ENCODE assay signal across 8 cellular contexts in the genomic region with DNA sequence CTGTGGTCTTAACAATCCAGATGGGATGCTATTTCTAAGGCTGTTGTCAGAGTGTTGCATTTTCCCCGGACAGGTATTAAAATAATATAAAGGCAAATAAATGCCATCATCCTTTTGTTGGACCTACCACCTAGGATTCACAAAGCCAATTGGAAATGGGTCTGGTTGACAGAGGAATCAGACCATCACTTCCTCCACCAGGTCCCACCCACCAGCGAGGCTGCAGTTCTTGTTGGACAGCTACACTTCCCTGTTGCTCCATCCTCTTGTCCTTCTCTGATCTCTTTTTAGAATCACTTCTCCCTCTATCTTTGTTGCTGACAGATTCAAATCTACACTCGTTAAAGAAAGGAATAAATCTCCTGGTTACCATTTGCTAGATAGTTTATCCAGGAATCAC. TPM values are rescaled to one million over a fixed set of nuclear protein-coding genes. Genes with fewer than 3 reads are reported as not detected.
A peak's percentile ranks its signal among the peaks of the same experiment; 100 is the strongest.
DNase-seq lines count a peak whose midpoint lies in the region; ATAC-seq, FAIRE-seq and TF ChIP-seq lines count a peak whose summit lies in the region.

No MANE protein-coding gene starts in this region.

- H3K36me3 ChIP-seq in ectodermal cell (ENCODE audit: control insufficient read depth, insufficient read depth, low read length) (no peaks in the 10 kb centered on the region), tibial nerve (no peaks in the 10 kb centered on the region)

- H3K4me1 Mint-ChIP-seq in activated CD8-positive, alpha-beta memory T cell treated with anti-CD3 and anti-CD28 coated beads, Interleukin-2, amount 10 ng/mL, durations not matched to agents 7 days and 5 days: peaks cover 58% of the 10 kb centered on the region

- H3K36me3 Mint-ChIP-seq in activated CD8-positive, alpha-beta memory T cell treated with anti-CD3 and anti-CD28 coated beads, Interleukin-2, amount 10 ng/mL, durations not matched to agents 7 days and 5 days: peaks cover 8% of the 10 kb centered on the region

- ATAC-seq in activated CD8-positive, alpha-beta memory T cell treated with anti-CD3 and anti-CD28 coated beads, Interleukin-2, amount 10 ng/mL, durations not matched to agents 7 days and 5 days: no peak
- no peak for ATAC-seq in HG03045 (IDR thresholded peaks at IDR 0.05; ENCODE audit: unreplicated experiment)

- H3K9me3 ChIP-seq in ectodermal cell (ENCODE audit: control insufficient read depth, low read length) (no peaks in the 10 kb centered on the region), tibial nerve (no peaks in the 10 kb centered on the region)

- peaks cover 32% of the 10 kb centered on the region for H3K4me1 ChIP-seq in ectodermal cell (ENCODE audit: control insufficient read depth, insufficient read depth, low read length)
- peaks cover 0 to 23% (median 12%) of the 10 kb centered on the region in 4 donors for H3K4me1 ChIP-seq in tibial nerve

- no peak for FAIRE-seq in RCC 7860 (lab: Jason Lieb, UNC)

- H3K4me3 ChIP-seq in ectodermal cell (ENCODE audit: insufficient read depth, low read depth, low read length) (peak overlapping the region; percentile 60), tibial nerve (no peak overlapping the region)

- no peaks in the 10 kb centered on the region for H3K9me3 Mint-ChIP-seq in activated CD8-positive, alpha-beta memory T cell treated with anti-CD3 and anti-CD28 coated beads, Interleukin-2, amount 10 ng/mL, durations not matched to agents 7 days and 5 days (ENCODE audit: low read depth)

- H3K27me3 ChIP-seq in ectodermal cell (ENCODE audit: control insufficient read depth, insufficient read depth, low read length, poor library complexity, severe bottlenecking): no peaks in the 10 kb centered on the region
- H3K27me3 ChIP-seq in tibial nerve: no peaks in the 10 kb centered on the region

- peak overlapping the region; percentile 58 for H3K27ac Mint-ChIP-seq in activated CD8-positive, alpha-beta memory T cell treated with anti-CD3 and anti-CD28 coated beads, Interleukin-2, amount 10 ng/mL, durations not matched to agents 7 days and 5 days

- no peaks in the 10 kb centered on the region for H3K27me3 Mint-ChIP-seq in activated CD8-positive, alpha-beta memory T cell treated with anti-CD3 and anti-CD28 coated beads, Interleukin-2, amount 10 ng/mL, durations not matched to agents 7 days and 5 days

- H3K4me3 Mint-ChIP-seq in activated CD8-positive, alpha-beta memory T cell treated with anti-CD3 and anti-CD28 coated beads, Interleukin-2, amount 10 ng/mL, durations not matched to agents 7 days and 5 days: peak overlapping the region; percentile 87

- WGBS in ectodermal cell, 2 experiments: 43 to 60% methylated on average over 2 to 3 of the region's 3 CpGs
- WGBS in tibial nerve, 2 donors: 60 to 76% methylated on average over 3 of the region's 3 CpGs

- no peak for TF ChIP-seq EP300 in tibial nerve (IDR thresholded peaks at IDR 0.05)

- H3K27ac ChIP-seq in ectodermal cell (ENCODE audit: insufficient read depth, low read depth, low read length, poor library complexity, severe bottlenecking): peak overlapping the region; percentile 91
- H3K27ac ChIP-seq in tibial nerve: no peak overlapping the region

- no peak for TF ChIP-seq CTCF in tibial nerve (IDR thresholded peaks at IDR 0.05)

- CTCF ChIA-PET in activated CD8-positive, alpha-beta memory T cell treated with anti-CD3 and anti-CD28 coated beads, Interleukin-2, amount 10 ng/mL, durations not matched to agents 7 days and 5 days (lab: Charles Lee): interaction anchor here (1.0 to 4.6 kb wide), 4 partner anchors 9 to 50 kb away, joined by 3 to 28 read pairs (median 4); partner anchors contain the start of gene XRCC5

- DNase-seq in activated CD8-positive, alpha-beta memory T cell treated with anti-CD3 and anti-CD28 coated beads, Interleukin-2, amount 10 ng/mL, durations not matched to agents 7 days and 5 days: no peak
- no peak for DNase-seq in activated CD8-positive, alpha-beta memory T cell treated with anti-CD3 and anti-CD28 coated beads, Interleukin-2, amount 50 U/mL, for 4 hours
- DNase-seq in NCI-H748 (lab: John Stamatoyannopoulos, UW; ENCODE audit: unreplicated experiment) (peak; percentile 66), retina (peak; percentile 62), tibial nerve (ENCODE audit: low spot score in 2 of 2) (no peak), RCC 7860 (ENCODE audit: low spot score) (no peak)

- TF ChIP-seq POLR2A in tibial nerve (IDR thresholded peaks at IDR 0.05): no peak

RNA-seq across cellular contexts. Expression of gene TMEM169, which starts 1.1 kb away (rescaled TPM):
- 1 to 10 TPM in 1 of 2 experiments, under 1 TPM in 1; 0.75 to 1.1 TPM for total RNA-seq in activated CD8-positive, alpha-beta memory T cell treated with anti-CD3 and anti-CD28 coated beads, Interleukin-2, amount 10 ng/mL, durations not matched to agents 7 days and 5 days
- polyA plus RNA-seq in ectodermal cell (2013, experiment 1 of 4): 25.3 TPM
- polyA plus RNA-seq in ectodermal cell (2013, experiment 2 of 4): 28.3 TPM
- polyA plus RNA-seq in ectodermal cell (2013, experiment 3 of 4): 21.9 TPM
- 20.3 TPM for polyA plus RNA-seq in ectodermal cell (2013, experiment 4 of 4)
- 1 to 10 TPM in 2 of 4 donors, under 1 TPM in 2; 0.59 to 2.8 (median 1.7) TPM for total RNA-seq in tibial nerve

RNA-seq across cellular contexts. Expression of gene PECR, which starts 1.2 kb away (rescaled TPM):
- total RNA-seq in activated CD8-positive, alpha-beta memory T cell treated with anti-CD3 and anti-CD28 coated beads, Interleukin-2, amount 10 ng/mL, durations not matched to agents 7 days and 5 days: 10 to 100 TPM; 21.6 to 31.9 TPM
- 13.1 TPM for polyA plus RNA-seq in ectodermal cell (2013, experiment 1 of 4)
- polyA plus RNA-seq in ectodermal cell (2013, experiment 2 of 4): 10.1 TPM
- polyA plus RNA-seq in ectodermal cell (2013, experiment 3 of 4): 8.9 TPM
- 12.6 TPM for polyA plus RNA-seq in ectodermal cell (2013, experiment 4 of 4)
- total RNA-seq in tibial nerve: 10 to 100 TPM; 12.7 to 18.8 (median 16.0) TPM

RNA-seq across cellular contexts. Expression of gene XRCC5, which starts 26.3 kb away (rescaled TPM):
- total RNA-seq in activated CD8-positive, alpha-beta memory T cell treated with anti-CD3 and anti-CD28 coated beads, Interleukin-2, amount 10 ng/mL, durations not matched to agents 7 days and 5 days: 100 to 1,000 TPM; 307 to 424 TPM
- polyA plus RNA-seq in ectodermal cell (2013, experiment 1 of 4): 554 TPM
- 549 TPM for polyA plus RNA-seq in ectodermal cell (2013, experiment 2 of 4)
- 378 TPM for polyA plus RNA-seq in ectodermal cell (2013, experiment 3 of 4)
- polyA plus RNA-seq in ectodermal cell (2013, experiment 4 of 4): 387 TPM
- total RNA-seq in tibial nerve: 100 to 1,000 TPM; 134 to 164 (median 147) TPM

Comparison
In these comparisons a context has a peak if more than half of its experiments do, and no peak if none do; other contexts are left out.
1. DNase-seq: peak in NCI-H748 (single experiment) and retina (single experiment); none in activated CD8-positive, alpha-beta memory T cell treated with anti-CD3 and anti-CD28 coated beads, Interleukin-2, amount 10 ng/mL, durations not matched to agents 7 days and 5 days (single experiment), activated CD8-positive, alpha-beta memory T cell treated with anti-CD3 and anti-CD28 coated beads, Interleukin-2, amount 50 U/mL, for 4 hours (single experiment), tibial nerve (0 of 2) and RCC 7860 (single experiment).